3 cellular contexts compared by ENCODE assay signal in the genomic region with DNA sequence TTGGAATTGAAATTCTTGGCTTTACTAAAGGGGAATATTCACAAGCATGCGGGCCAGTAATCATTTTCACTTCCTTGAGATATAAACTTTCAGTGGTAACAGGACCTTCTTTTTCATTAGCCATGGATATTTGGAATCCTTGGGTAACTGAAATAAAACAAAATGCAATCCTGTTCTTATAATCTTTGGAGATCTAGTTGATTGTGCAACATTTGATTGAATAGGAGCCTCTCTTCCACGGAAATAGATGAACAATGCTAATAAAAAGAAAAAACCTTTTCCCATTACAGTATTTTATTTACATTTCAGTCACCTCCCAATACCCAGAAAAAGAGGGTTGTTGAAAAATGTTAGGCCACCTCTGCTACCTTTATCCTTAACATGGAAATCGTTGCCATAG.
TF ChIP-seq lines count a peak whose summit lies in the region.

No MANE protein-coding gene starts in this region.

TF ChIP-seq in HepG2, 621 proteins besides CTCF, POLR2A, EP300 and RAD21:
- TF ChIP-seq CEBPB (IDR thresholded peaks at IDR 0.05; ENCODE audit: borderline replicate concordance, low read depth, low read length) (peak; percentile 73; the same call in 1 of the 2 replicates), ZFX (CRISPR knock-in tag; IDR thresholded peaks at IDR 0.05; ENCODE audit: low read depth) (no peak)

TF ChIP-seq in K562, 482 proteins besides CTCF, POLR2A, EP300 and RAD21:
- TF ChIP-seq CEBPB (tag; IDR thresholded peaks at IDR 0.05) = peak; percentile 19; the same call in 1 of the 2 replicates
- TF ChIP-seq COPS2 (conservative IDR thresholded peaks at IDR 0.05) = no peak
- TF ChIP-seq, protein P1, sequence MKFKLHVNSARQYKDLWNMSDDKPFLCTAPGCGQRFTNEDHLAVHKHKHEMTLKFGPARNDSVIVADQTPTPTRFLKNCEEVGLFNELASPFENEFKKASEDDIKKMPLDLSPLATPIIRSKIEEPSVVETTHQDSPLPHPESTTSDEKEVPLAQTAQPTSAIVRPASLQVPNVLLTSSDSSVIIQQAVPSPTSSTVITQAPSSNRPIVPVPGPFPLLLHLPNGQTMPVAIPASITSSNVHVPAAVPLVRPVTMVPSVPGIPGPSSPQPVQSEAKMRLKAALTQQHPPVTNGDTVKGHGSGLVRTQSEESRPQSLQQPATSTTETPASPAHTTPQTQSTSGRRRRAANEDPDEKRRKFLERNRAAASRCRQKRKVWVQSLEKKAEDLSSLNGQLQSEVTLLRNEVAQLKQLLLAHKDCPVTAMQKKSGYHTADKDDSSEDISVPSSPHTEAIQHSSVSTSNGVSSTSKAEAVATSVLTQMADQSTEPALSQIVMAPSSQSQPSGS (CRISPR knock-in tag; IDR thresholded peaks at IDR 0.05) = no peak

TF ChIP-seq in endothelial cell of umbilical vein, 7 proteins besides CTCF, POLR2A, EP300 and RAD21:
- no peak for TF ChIP-seq POLR2AphosphoS5 (IDR thresholded peaks at IDR 0.05; ENCODE audit: insufficient read depth, low read depth, low read length)
- TF ChIP-seq EZH2 (IDR thresholded peaks at IDR 0.05; ENCODE audit: borderline replicate concordance, low read depth, low read length, severe bottlenecking) = no peak
- no peak for TF ChIP-seq FOS (IDR thresholded peaks at IDR 0.05; ENCODE audit: borderline replicate concordance, insufficient read depth, low read length)
- no peak for TF ChIP-seq MYC (IDR thresholded peaks at IDR 0.05; ENCODE audit: low read depth, low read length)
- TF ChIP-seq, protein P2, sequence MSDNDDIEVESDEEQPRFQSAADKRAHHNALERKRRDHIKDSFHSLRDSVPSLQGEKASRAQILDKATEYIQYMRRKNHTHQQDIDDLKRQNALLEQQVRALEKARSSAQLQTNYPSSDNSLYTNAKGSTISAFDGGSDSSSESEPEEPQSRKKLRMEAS (IDR thresholded peaks at IDR 0.05; ENCODE audit: insufficient read depth, insufficient read length) = no peak
- TF ChIP-seq GATA2 (IDR thresholded peaks at IDR 0.05; ENCODE audit: insufficient read depth, insufficient read length, low read depth, low read length) = no peak
- no peak for TF ChIP-seq JUN (IDR thresholded peaks at IDR 0.05; ENCODE audit: borderline replicate concordance, insufficient read depth, insufficient read length, low read depth)
